ENCODE assay signal across 1 cellular context in the genomic region with DNA sequence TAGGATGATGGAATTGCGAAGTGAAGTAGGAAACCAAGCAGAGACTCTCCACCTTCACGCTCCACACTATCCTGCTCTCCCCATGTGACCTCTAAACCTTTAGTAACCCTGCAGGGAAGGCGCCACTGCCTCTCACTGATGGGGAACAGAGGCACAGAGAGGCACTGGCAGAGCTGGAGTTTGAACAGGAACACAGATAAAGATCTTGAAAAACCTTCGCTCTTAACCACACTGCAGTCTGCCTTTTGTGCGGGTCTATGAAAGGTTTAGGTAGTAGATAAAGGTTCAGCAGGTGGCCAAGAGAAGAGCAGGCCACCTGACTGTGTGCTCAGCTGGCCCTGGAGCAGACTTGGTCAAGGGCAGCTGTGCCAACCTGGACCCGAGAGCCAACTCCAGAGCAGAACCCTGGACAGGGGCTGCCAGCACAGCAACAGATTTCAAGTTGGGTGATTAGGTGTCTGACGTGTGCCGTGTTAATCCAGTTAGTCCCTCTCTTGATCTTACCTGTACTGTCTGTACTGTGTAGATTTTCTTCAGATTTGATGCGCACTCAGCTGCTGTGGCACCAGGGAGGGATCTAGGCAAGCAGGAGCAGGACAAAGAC.
A peak's percentile ranks its signal among the peaks of the same experiment; 100 is the strongest.
TF ChIP-seq lines count a peak whose summit lies in the region.

No MANE protein-coding gene starts in this region.

TF ChIP-seq in HEK293, 187 proteins besides CTCF, POLR2A, EP300 and RAD21:
- TF ChIP-seq, protein P1, sequence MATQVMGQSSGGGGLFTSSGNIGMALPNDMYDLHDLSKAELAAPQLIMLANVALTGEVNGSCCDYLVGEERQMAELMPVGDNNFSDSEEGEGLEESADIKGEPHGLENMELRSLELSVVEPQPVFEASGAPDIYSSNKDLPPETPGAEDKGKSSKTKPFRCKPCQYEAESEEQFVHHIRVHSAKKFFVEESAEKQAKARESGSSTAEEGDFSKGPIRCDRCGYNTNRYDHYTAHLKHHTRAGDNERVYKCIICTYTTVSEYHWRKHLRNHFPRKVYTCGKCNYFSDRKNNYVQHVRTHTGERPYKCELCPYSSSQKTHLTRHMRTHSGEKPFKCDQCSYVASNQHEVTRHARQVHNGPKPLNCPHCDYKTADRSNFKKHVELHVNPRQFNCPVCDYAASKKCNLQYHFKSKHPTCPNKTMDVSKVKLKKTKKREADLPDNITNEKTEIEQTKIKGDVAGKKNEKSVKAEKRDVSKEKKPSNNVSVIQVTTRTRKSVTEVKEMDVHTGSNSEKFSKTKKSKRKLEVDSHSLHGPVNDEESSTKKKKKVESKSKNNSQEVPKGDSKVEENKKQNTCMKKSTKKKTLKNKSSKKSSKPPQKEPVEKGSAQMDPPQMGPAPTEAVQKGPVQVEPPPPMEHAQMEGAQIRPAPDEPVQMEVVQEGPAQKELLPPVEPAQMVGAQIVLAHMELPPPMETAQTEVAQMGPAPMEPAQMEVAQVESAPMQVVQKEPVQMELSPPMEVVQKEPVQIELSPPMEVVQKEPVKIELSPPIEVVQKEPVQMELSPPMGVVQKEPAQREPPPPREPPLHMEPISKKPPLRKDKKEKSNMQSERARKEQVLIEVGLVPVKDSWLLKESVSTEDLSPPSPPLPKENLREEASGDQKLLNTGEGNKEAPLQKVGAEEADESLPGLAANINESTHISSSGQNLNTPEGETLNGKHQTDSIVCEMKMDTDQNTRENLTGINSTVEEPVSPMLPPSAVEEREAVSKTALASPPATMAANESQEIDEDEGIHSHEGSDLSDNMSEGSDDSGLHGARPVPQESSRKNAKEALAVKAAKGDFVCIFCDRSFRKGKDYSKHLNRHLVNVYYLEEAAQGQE (tag by site-specific recombination; IDR thresholded peaks at IDR 0.05): peak; percentile 60
- no peak for TF ChIP-seq ZNF560 (tag by site-specific recombination; IDR thresholded peaks at IDR 0.05; ENCODE audit: borderline replicate concordance)
